ENCODE assay signal across 10 cellular contexts in genomic region chr18:28712172-28712571, GRCh38.
"Had no signal": no experiment of that assay in that cellular context is flagged by ENCODE, and none has a peak within 500 bp of the region (broad histone marks: within the 10 kb centered on the region; RNA-seq: fewer than 3 reads in every experiment).

No MANE protein-coding gene starts in this region.

- H3K36me3 ChIP-seq: HAP-1 had no signal

- H2AFZ ChIP-seq: GM23248, GM23338 had no signal

- H3K9me3 ChIP-seq: HAP-1 had no signal

- H3K9ac ChIP-seq: GM23248 had no signal

- ATAC-seq: GM23338, HCT116 had no signal

- H3K4me3 ChIP-seq: GM23248, GM23338, HAP-1 had no signal

- H3K4me2 ChIP-seq: GM23338 had no signal

- DNase-seq: GM23248, GOT3, H7, H9, HCEC 1CT, HFFc6 had no signal

- FAIRE-seq: H54 had no signal

- H3K27ac ChIP-seq: GM23248 had no signal
